11 cellular contexts compared by ENCODE assay signal in genomic region chr18:35525795-35526475, GRCh38. TPM values are rescaled to one million over a fixed set of nuclear protein-coding genes. Genes with fewer than 3 reads are reported as not detected.
DNase-seq lines count a peak whose midpoint lies in the region; ATAC-seq and TF ChIP-seq lines count a peak whose summit lies in the region.
"Had no signal": no experiment of that assay in that cellular context is flagged by ENCODE, and none has a peak within 500 bp of the region (broad histone marks: within the 10 kb centered on the region; RNA-seq: fewer than 3 reads in every experiment).

No MANE protein-coding gene starts in this region.

- peak overlapping the region; percentile 92 for H2AFZ ChIP-seq in GM23338

- no peaks in the 10 kb centered on the region for H3K27me3 ChIP-seq in GM23338 (ENCODE audit: insufficient read depth)
- H3K27me3 ChIP-seq in right atrium auricular region, result no peaks in the 10 kb centered on the region
- H3K27me3 ChIP-seq in skeletal muscle tissue (ENCODE audit: control insufficient read depth in 3 of 3, insufficient read depth in 3 of 3, low read length in 3 of 3), result no peaks in the 10 kb centered on the region

- H3K36me3 ChIP-seq in GM23338 (ENCODE audit: insufficient read depth), result no peaks in the 10 kb centered on the region
- H3K36me3 ChIP-seq in right atrium auricular region, result no peaks in the 10 kb centered on the region
- no peaks in the 10 kb centered on the region for H3K36me3 ChIP-seq in skeletal muscle tissue (ENCODE audit: control insufficient read depth in 3 of 3, insufficient read depth in 3 of 3, low read length in 3 of 3)

- H3K4me2 ChIP-seq in GM23338, result peak overlapping the region; percentile 58; the same call in 1 of the 2 replicates

- H3K4me1 Mint-ChIP-seq in GM23338, result peaks cover 27% of the 10 kb centered on the region
- H3K4me1 Mint-ChIP-seq: activated T-helper 17 cell treated with anti-CD3 and anti-CD28 coated beads, Interleukin-2, amount 50 U/mL, for 72 hours had no signal

- no peak overlapping the region for H3K27ac Mint-ChIP-seq in GM23338
- H3K27ac Mint-ChIP-seq: activated T-helper 17 cell treated with anti-CD3 and anti-CD28 coated beads, Interleukin-2, amount 50 U/mL, for 72 hours had no signal

- TF ChIP-seq CTCF in GM23338 (conservative IDR thresholded peaks at IDR 0.05; ENCODE audit: low read depth in 2 of 2), result no peak
- no peak for TF ChIP-seq CTCF in right atrium auricular region (IDR thresholded peaks at IDR 0.05)

- peaks cover 6% of the 10 kb centered on the region for H3K27me3 Mint-ChIP-seq in GM23338 (ENCODE audit: insufficient read depth, low read depth, poor library complexity)

- H3K9ac ChIP-seq in skeletal muscle tissue (ENCODE audit: low read depth in 1 of 3, low read length in 3 of 3), result peak overlapping the region; percentile 40 to 62 (median 47)

- no peak overlapping the region for H3K4me3 ChIP-seq in GM23338
- H3K4me3 ChIP-seq in right atrium auricular region, result peak overlapping the region; percentile 5
- peak overlapping the region; percentile 10 to 61 (median 41) for H3K4me3 ChIP-seq in skeletal muscle tissue (ENCODE audit: low read length in 3 of 3)

- H3K9me3 ChIP-seq in right atrium auricular region (peaks cover 0 to 6% of the 10 kb centered on the region in 2 donors), skeletal muscle tissue (ENCODE audit: control insufficient read depth in 3 of 3, low read length in 3 of 3) (peaks cover 0 to 2% (median 0%) of the 10 kb centered on the region in 3 donors)

- H3K4me1 ChIP-seq in GM23338 (ENCODE audit: insufficient read depth), result peaks cover 23% of the 10 kb centered on the region
- H3K4me1 ChIP-seq in right atrium auricular region, result peaks cover 0 to 33% of the 10 kb centered on the region in 2 donors
- H3K4me1 ChIP-seq in skeletal muscle tissue (ENCODE audit: control insufficient read depth in 3 of 3, insufficient read depth in 3 of 3, low read length in 3 of 3), result peaks cover 19 to 33% (median 26%) of the 10 kb centered on the region in 3 donors

- H3K4me3 Mint-ChIP-seq in GM23338, result no peak overlapping the region
- H3K4me3 Mint-ChIP-seq: activated T-helper 17 cell treated with anti-CD3 and anti-CD28 coated beads, Interleukin-2, amount 50 U/mL, for 72 hours; H9; neural crest cell had no signal

- ATAC-seq in GM23338, result peak; percentile 61
- no peak for ATAC-seq in HG03175 (IDR thresholded peaks at IDR 0.05; ENCODE audit: unreplicated experiment)
- ATAC-seq: activated T-helper 17 cell treated with anti-CD3 and anti-CD28 coated beads, Interleukin-2, amount 50 U/mL, for 72 hours had no signal

- no peaks in the 10 kb centered on the region for H3K79me2 ChIP-seq in GM23338 (replicated peaks; ENCODE audit: insufficient read depth)

- DNase-seq in GM23338 (ENCODE audit: low spot score), result peak; percentile 21
- peak; percentile 44 for DNase-seq in UCSD-AML1 (lab: John Stamatoyannopoulos, UW; ENCODE audit: unreplicated experiment)
- DNase-seq in right atrium auricular region (ENCODE audit: low spot score), result no peak
- DNase-seq in kidney glomerular epithelial cell (lab: John Stamatoyannopoulos, UW), result no peak
- DNase-seq in cerebellar nuclear complex (lab: John Stamatoyannopoulos, UW), result no peak
- DNase-seq: H9 had no signal

- H3K36me3 Mint-ChIP-seq in GM23338 (ENCODE audit: low read depth), result 0 out of 3 replicates have a peak, but pooled peaks cover 1% of the 10 kb centered on the region

- no peaks in the 10 kb centered on the region for H4K20me1 ChIP-seq in GM23338 (replicated peaks; ENCODE audit: insufficient read depth)

- H3K27ac ChIP-seq in GM23338 (ENCODE audit: low read depth), result no peak overlapping the region
- peak overlapping the region; percentile 26 to 52 for H3K27ac ChIP-seq in right atrium auricular region
- peak overlapping the region; percentile 30 for H3K27ac ChIP-seq in skeletal muscle tissue (ENCODE audit: low read depth, low read length)
- H3K27ac ChIP-seq: VCaP had no signal

- H3K9me2 ChIP-seq in GM23338 (ENCODE audit: insufficient read depth), result no peaks in the 10 kb centered on the region

- H3F3A ChIP-seq in GM23338 (replicated peaks; ENCODE audit: low read depth), result no peaks in the 10 kb centered on the region

- peaks cover 9% of the 10 kb centered on the region; the same call in 2 of the 3 replicates for H3K9me3 Mint-ChIP-seq in GM23338

TF ChIP-seq in GM23338, 12 proteins besides CTCF, POLR2A, EP300 and RAD21 (continues in another document):
- TF ChIP-seq CREB1 (CRISPR knock-in tag; IDR thresholded peaks at IDR 0.05; ENCODE audit: low read depth), result no peak
- TF ChIP-seq ETS1 (IDR thresholded peaks at IDR 0.05), result no peak
- no peak for TF ChIP-seq STAT1 (IDR thresholded peaks at IDR 0.05; ENCODE audit: unreplicated experiment)
- TF ChIP-seq ZNF462 (CRISPR knock-in tag; IDR thresholded peaks at IDR 0.05), result no peak
- no peak for TF ChIP-seq NANOG (IDR thresholded peaks at IDR 0.05; ENCODE audit: borderline replicate concordance)

RNA-seq across cellular contexts. Expression of gene INO80C, which starts 28.2 kb away (rescaled TPM):
- total RNA-seq in GM23338 (2014; rRNA removed; shearing (Covaris generic)), result 16.3 and 22.6 TPM in 2 replicates
- 52.3 and 52.8 TPM in 2 replicates for polyA plus RNA-seq in GM23338 (2016; fragmentation: Nextera tagmentation; extraction: Ambion mirVana)
- 10 to 100 TPM; 11.1 to 13.9 TPM for total RNA-seq in right atrium auricular region
- total RNA-seq in skeletal muscle tissue, result 4.7 TPM

RNA-seq across cellular contexts. Expression of gene GALNT1, which starts 55.6 kb away (rescaled TPM):
- total RNA-seq in GM23338 (2014; rRNA removed; shearing (Covaris generic)), result 60.8 and 67.4 TPM in 2 replicates
- polyA plus RNA-seq in GM23338 (2016; fragmentation: Nextera tagmentation; extraction: Ambion mirVana), result 36.4 and 37.4 TPM in 2 replicates
- total RNA-seq in right atrium auricular region, result 10 to 100 TPM; 29.6 to 35.2 TPM
- total RNA-seq in skeletal muscle tissue, result 60.0 TPM

Comparison
In these comparisons a context has a peak if more than half of its experiments do, and no peak if none do; other contexts are left out.
1. DNase-seq: peak in GM23338 (single experiment) and UCSD-AML1 (single experiment); none in right atrium auricular region (single experiment), kidney glomerular epithelial cell (single experiment) and cerebellar nuclear complex (0 of 2).